ENCODE assay signal across 26 cellular contexts in the genomic region with DNA sequence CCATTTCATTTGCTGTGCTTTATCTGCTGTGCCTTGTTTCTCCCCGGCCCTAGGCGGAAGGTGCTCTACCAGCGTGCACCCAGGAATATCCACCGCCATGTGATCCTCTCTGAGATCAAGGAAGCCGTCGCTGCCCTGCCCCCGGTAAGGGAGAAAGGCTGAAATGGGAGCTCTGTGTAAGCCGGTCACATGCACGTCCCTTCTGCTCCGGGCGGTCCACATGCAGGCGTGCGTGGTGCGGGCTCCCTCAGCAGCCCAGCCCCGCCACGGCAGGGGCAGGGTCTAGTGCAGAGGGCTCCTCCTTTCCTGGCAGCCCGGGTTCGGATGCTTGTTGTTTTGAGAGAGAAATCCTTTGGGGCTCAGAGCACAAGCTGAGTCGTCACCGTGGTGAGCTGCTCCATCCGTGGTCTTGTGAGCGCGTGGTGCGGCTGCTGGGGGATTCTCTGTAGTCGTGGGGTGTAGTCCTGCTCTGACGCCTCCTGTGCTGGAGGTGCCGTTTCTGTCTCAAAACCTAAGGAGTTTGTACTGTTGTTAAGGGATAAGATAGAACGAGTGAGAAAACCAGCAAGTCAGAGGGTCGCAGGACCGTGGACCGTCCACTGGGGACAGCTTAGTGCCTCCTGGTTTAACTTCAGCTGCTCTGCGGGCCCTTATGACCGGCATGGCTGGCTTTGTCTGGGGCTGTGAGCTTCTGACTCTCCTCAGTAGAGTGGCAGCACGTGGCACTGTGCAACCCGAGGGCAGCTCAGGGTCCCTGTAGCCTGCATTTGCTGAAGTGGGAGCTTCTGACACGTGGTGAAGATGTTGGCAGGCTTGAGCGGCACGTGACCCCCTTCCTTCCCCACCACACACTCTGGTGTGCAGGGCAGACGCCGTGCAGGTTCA. TPM values are rescaled to one million over a fixed set of nuclear protein-coding genes. Genes with fewer than 3 reads are reported as not detected.
A peak's percentile ranks its signal among the peaks of the same experiment; 100 is the strongest.
DNase-seq lines count a peak whose midpoint lies in the region; ATAC-seq and TF ChIP-seq lines count a peak whose summit lies in the region.
"Had no signal": no experiment of that assay in that cellular context is flagged by ENCODE, and none has a peak within 500 bp of the region (broad histone marks: within the 10 kb centered on the region; RNA-seq: fewer than 3 reads in every experiment).

No MANE protein-coding gene starts in this region.

- H3K27me3 ChIP-seq in Panc1 (ENCODE audit: control insufficient read depth, insufficient read depth, low read length): no peaks in the 10 kb centered on the region
- H3K27me3 ChIP-seq: brain microvascular endothelial cell, gastrocnemius medialis, left lung, right atrium auricular region had no signal

- intact Hi-C loops in Panc1 (cut with micrococcal nuclease; ENCODE audit: unreplicated experiment): no loop called here

- DNase-seq in NCI-H2107 treated with DMSO at 0.1 percent for 48 hours (lab: John Stamatoyannopoulos, UW; ENCODE audit: unreplicated experiment) (peak; percentile 39), NCI-H2107 (lab: John Stamatoyannopoulos, UW) (no peak), Panc1 (ENCODE audit: low read depth, low spot score) (no peak), retinal pigment epithelial cell (ENCODE audit: low read depth) (peak; percentile 57), NCI-H1436 (lab: John Stamatoyannopoulos, UW) (no peak), nephron progenitor cell (no peak), NCI-H345 treated with DMSO at 0.1 percent for 48 hours (lab: John Stamatoyannopoulos, UW; ENCODE audit: unreplicated experiment) (no peak)
- DNase-seq in central memory CD8-positive, alpha-beta T cell (ENCODE audit: low spot score in 2 of 2): no peak
- DNase-seq: activated CD4-positive, alpha-beta memory T cell treated with anti-CD3 and anti-CD28 coated beads for 36 hours; activated gamma-delta T cell; brain microvascular endothelial cell; CD8-positive, alpha-beta memory T cell; effector CD8-positive, alpha-beta T cell; gastrocnemius medialis; hypothalamus; Kasumi-1; naive B cell; NCI-H1092; NCI-H2029; NCI-H446 treated with DMSO at 0.1 percent for 48 hours; SHP77; stimulated activated CD4-positive, alpha-beta T cell treated with anti-CD3 and anti-CD28 coated beads, Interleukin-4, amount 100 ng/mL, for 1 hour; stimulated activated naive CD4-positive, alpha-beta T cell treated with Interleukin-2 at 50 U/mL for 16 hours had no signal

- in situ Hi-C loops in Panc1 (cut with HindIII; ENCODE audit: low pct_unique_long_range_greater_than_20kb, low sequenced_read_pairs): no loop called here

- CTCF ChIA-PET in Panc1 (lab: Charles Lee): no interaction called here

- no peak overlapping the region for H3K27ac ChIP-seq in Panc1 (ENCODE audit: low read length)
- H3K27ac ChIP-seq: 22Rv1, brain microvascular endothelial cell, gastrocnemius medialis, left lung, right atrium auricular region had no signal

- H3K4me3 ChIP-seq in Panc1 (ENCODE audit: low read depth in 2 of 2, low read length in 2 of 2) (no peak overlapping the region), retinal pigment epithelial cell (ENCODE audit: low read length) (no peak overlapping the region)
- H3K4me3 ChIP-seq: gastrocnemius medialis, left lung, right atrium auricular region had no signal

- no peak overlapping the region for H3K4me3 Mint-ChIP-seq in central memory CD8-positive, alpha-beta T cell
- no peak overlapping the region for H3K4me3 Mint-ChIP-seq in nephron progenitor cell
- H3K4me3 Mint-ChIP-seq: activated CD4-positive, alpha-beta memory T cell treated with anti-CD3 and anti-CD28 coated beads for 36 hours; CD8-positive, alpha-beta memory T cell; naive B cell had no signal

- peak; percentile 68 for ATAC-seq in Panc1
- ATAC-seq in central memory CD8-positive, alpha-beta T cell (replicated peaks; ENCODE audit: extremely low read depth, poor library complexity, severe bottlenecking): peak; percentile 48
- ATAC-seq: gastrocnemius medialis had no signal

- peaks cover 7% of the 10 kb centered on the region for H3K4me1 Mint-ChIP-seq in central memory CD8-positive, alpha-beta T cell
- H3K4me1 Mint-ChIP-seq in nephron progenitor cell: peaks cover 7% of the 10 kb centered on the region

- POLR2A ChIA-PET in Panc1 (lab: Charles Lee): no interaction called here

- peaks cover 31% of the 10 kb centered on the region for H3K36me3 Mint-ChIP-seq in central memory CD8-positive, alpha-beta T cell (ENCODE audit: insufficient read depth)
- peaks cover 44% of the 10 kb centered on the region for H3K36me3 Mint-ChIP-seq in nephron progenitor cell (ENCODE audit: low read depth)
- H3K36me3 Mint-ChIP-seq: naive B cell had no signal

- H3K36me3 ChIP-seq in Panc1 (ENCODE audit: control insufficient read depth, insufficient read depth, low read length): peaks cover 3% of the 10 kb centered on the region; the same call in 1 of the 2 replicates

- no peaks in the 10 kb centered on the region for H3K27me3 Mint-ChIP-seq in central memory CD8-positive, alpha-beta T cell
- H3K27me3 Mint-ChIP-seq in nephron progenitor cell (ENCODE audit: low read depth, poor library complexity): peaks cover 3% of the 10 kb centered on the region
- H3K27me3 Mint-ChIP-seq: activated CD4-positive, alpha-beta memory T cell treated with anti-CD3 and anti-CD28 coated beads for 36 hours; CD8-positive, alpha-beta memory T cell; naive B cell had no signal

- TF ChIP-seq CTCF in Panc1 (IDR thresholded peaks at IDR 0.05) (no peak), retinal pigment epithelial cell (conservative IDR thresholded peaks at IDR 0.05; ENCODE audit: low read depth, low read length) (peak; percentile 4), nephron progenitor cell (IDR thresholded peaks at IDR 0.05) (no peak)

- H3K9me3 ChIP-seq in Panc1 (ENCODE audit: control insufficient read depth, insufficient read depth, low read depth, low read length): no peaks in the 10 kb centered on the region
- H3K9me3 ChIP-seq: gastrocnemius medialis, left lung, right atrium auricular region had no signal

- no peak overlapping the region for H3K27ac Mint-ChIP-seq in central memory CD8-positive, alpha-beta T cell (ENCODE audit: low read depth)
- no peak overlapping the region for H3K27ac Mint-ChIP-seq in nephron progenitor cell
- H3K27ac Mint-ChIP-seq: activated CD4-positive, alpha-beta memory T cell treated with anti-CD3 and anti-CD28 coated beads for 36 hours had no signal

- no TSS peak for BruUV-seq in Panc1 (replicated peaks; lab: Mats Ljungman, UMichigan)

- H3K4me1 ChIP-seq in Panc1 (ENCODE audit: control insufficient read depth, insufficient read depth, low read length): no peaks in the 10 kb centered on the region
- H3K4me1 ChIP-seq: gastrocnemius medialis had no signal

- no peaks in the 10 kb centered on the region for H3K9me3 Mint-ChIP-seq in central memory CD8-positive, alpha-beta T cell
- peaks cover 10% of the 10 kb centered on the region for H3K9me3 Mint-ChIP-seq in nephron progenitor cell
- H3K9me3 Mint-ChIP-seq: activated CD4-positive, alpha-beta memory T cell treated with anti-CD3 and anti-CD28 coated beads for 36 hours; CD8-positive, alpha-beta memory T cell; naive B cell had no signal

RNA-seq across cellular contexts. Expression of a gene that starts 12.3 kb away (rescaled TPM):
- total RNA-seq in Panc1 (2021; ENCODE audit: unreplicated experiment): 8.7 TPM
- polyA plus RNA-seq in Panc1 (2012; ENCODE audit: insufficient read length): 12.0 TPM

RNA-seq across cellular contexts. Expression of a gene that starts 16.8 kb away (rescaled TPM):
- 205 TPM for total RNA-seq in Panc1 (2021; ENCODE audit: unreplicated experiment)
- polyA plus RNA-seq in Panc1 (2012; ENCODE audit: insufficient read length): 463 TPM
- polyA plus RNA-seq: CD8-positive, alpha-beta memory T cell had no signal

RNA-seq across cellular contexts. Expression of a gene that starts 33.0 kb away (rescaled TPM):
- 144 TPM for total RNA-seq in Panc1 (2021; ENCODE audit: unreplicated experiment)
- 163 TPM for polyA plus RNA-seq in Panc1 (2012; ENCODE audit: insufficient read length)

RNA-seq across cellular contexts. Expression of a gene that starts 42.2 kb away (rescaled TPM):
- total RNA-seq in Panc1 (2021; ENCODE audit: unreplicated experiment): 64.6 TPM
- 70.1 TPM for polyA plus RNA-seq in Panc1 (2012; ENCODE audit: insufficient read length)

Comparison
In these comparisons a context has a peak if more than half of its experiments do, and no peak if none do; other contexts are left out.
1. DNase-seq: peak in NCI-H2107 treated with DMSO at 0.1 percent for 48 hours (single experiment) and retinal pigment epithelial cell (single experiment); none in NCI-H2107 (single experiment), Panc1 (single experiment), central memory CD8-positive, alpha-beta T cell (0 of 2), NCI-H1436 (single experiment), nephron progenitor cell (single experiment) and NCI-H345 treated with DMSO at 0.1 percent for 48 hours (single experiment).